In the genomic region with DNA sequence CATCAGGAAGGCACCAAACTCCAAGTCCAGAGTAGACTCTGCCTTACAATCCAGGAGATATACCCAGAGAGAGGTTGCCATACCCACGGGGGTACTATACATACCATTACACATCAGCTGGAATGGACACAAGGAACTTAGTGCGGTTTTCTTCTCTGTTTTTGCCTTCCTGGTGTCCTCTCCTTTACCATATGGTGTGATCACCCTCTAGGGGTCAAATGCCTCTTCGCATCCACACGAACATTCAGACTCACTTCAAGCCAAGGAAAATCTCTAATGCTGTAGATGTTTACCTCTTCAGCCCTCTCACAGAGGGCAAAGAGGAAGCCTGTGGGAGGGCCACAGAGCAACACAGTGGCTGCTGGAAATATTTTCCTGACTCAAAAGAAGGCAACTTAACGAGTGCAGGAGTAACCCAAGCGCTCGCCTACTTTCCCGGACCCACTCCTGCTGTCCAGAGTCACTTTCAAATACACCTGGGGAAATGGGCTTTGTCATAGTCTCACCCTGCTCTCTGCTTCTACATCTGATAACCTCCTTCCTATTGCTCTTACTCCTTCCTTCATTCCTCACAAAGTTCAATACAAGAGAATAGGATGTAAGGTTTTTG, we compare ENCODE assay signal across 9 cellular contexts.
A peak's percentile ranks its signal among the peaks of the same experiment; 100 is the strongest.
DNase-seq lines count a peak whose midpoint lies in the region; ATAC-seq and TF ChIP-seq lines count a peak whose summit lies in the region.
"Had no signal": no experiment of that assay in that cellular context is flagged by ENCODE, and none has a peak within 500 bp of the region (broad histone marks: within the 10 kb centered on the region; RNA-seq: fewer than 3 reads in every experiment).

No MANE protein-coding gene starts in this region.

- 41 to 43% methylated on average over 8 of the region's 8 CpGs for WGBS in upper lobe of left lung, 2 donors

- DNase-seq in AG08395 (ENCODE audit: low spot score) (peak; percentile 64), WERI-Rb-1 (peak; percentile 27), iPS DF 4.7 (ENCODE audit: extremely low read depth, low spot score) (peak; percentile 51), upper lobe of left lung (peak in 1 of 2 donors; percentile 25)
- no peak for DNase-seq in stimulated activated naive CD8-positive, alpha-beta T cell treated with anti-CD3 and anti-CD28 coated beads, Interleukin-15, amount 100 ng/mL, for 72 hours
- no peak for DNase-seq in activated CD4-positive, CD25-positive, alpha-beta regulatory T cell treated with anti-CD3 and anti-CD28 coated beads, Interleukin-2, amount 50 U/mL, for 72 hours

- no peak for TF ChIP-seq EP300 in upper lobe of left lung (IDR thresholded peaks at IDR 0.05)

- H3K4me3 Mint-ChIP-seq in stimulated activated naive CD8-positive, alpha-beta T cell treated with anti-CD3 and anti-CD28 coated beads, Interleukin-15, amount 100 ng/mL, for 72 hours: no peak overlapping the region

- no peak overlapping the region for H3K27ac Mint-ChIP-seq in stimulated activated naive CD8-positive, alpha-beta T cell treated with anti-CD3 and anti-CD28 coated beads, Interleukin-15, amount 100 ng/mL, for 72 hours

- H3K27me3 Mint-ChIP-seq in stimulated activated naive CD8-positive, alpha-beta T cell treated with anti-CD3 and anti-CD28 coated beads, Interleukin-15, amount 100 ng/mL, for 72 hours: peaks cover 7% of the 10 kb centered on the region

- H3K9me3 ChIP-seq in WERI-Rb-1 (ENCODE audit: severe bottlenecking) (no peaks in the 10 kb centered on the region), upper lobe of left lung (no peaks in the 10 kb centered on the region)
- H3K9me3 ChIP-seq: body of pancreas had no signal

- no peaks in the 10 kb centered on the region for H3K4me1 Mint-ChIP-seq in stimulated activated naive CD8-positive, alpha-beta T cell treated with anti-CD3 and anti-CD28 coated beads, Interleukin-15, amount 100 ng/mL, for 72 hours

- H3K36me3 ChIP-seq in WERI-Rb-1 (no peaks in the 10 kb centered on the region), upper lobe of left lung (no peaks in the 10 kb centered on the region)

- H3K9me3 Mint-ChIP-seq in stimulated activated naive CD8-positive, alpha-beta T cell treated with anti-CD3 and anti-CD28 coated beads, Interleukin-15, amount 100 ng/mL, for 72 hours: peaks cover 0 to 3% of the 10 kb centered on the region in 2 donors

- H3K27ac ChIP-seq in WERI-Rb-1 (no peak overlapping the region), upper lobe of left lung (no peak overlapping the region)
- H3K27ac ChIP-seq: body of pancreas had no signal

- H3K4me3 ChIP-seq in WERI-Rb-1 (ENCODE audit: low read depth, low read length) (no peak overlapping the region), upper lobe of left lung (no peak overlapping the region)
- H3K4me3 ChIP-seq: body of pancreas had no signal

- no peak for TF ChIP-seq POLR2A in upper lobe of left lung (IDR thresholded peaks at IDR 0.05)

- TF ChIP-seq CTCF in WERI-Rb-1 (IDR thresholded peaks at IDR 0.05; ENCODE audit: low read depth, low read length): peak; percentile 60
- peak in 5 of 6 experiments; percentile 42 to 62 (median 52) for TF ChIP-seq CTCF in upper lobe of left lung (IDR thresholded peaks at IDR 0.05)

- H3K27me3 ChIP-seq in WERI-Rb-1 (ENCODE audit: insufficient read depth, low read depth, severe bottlenecking): peaks cover 70% of the 10 kb centered on the region
- H3K27me3 ChIP-seq in upper lobe of left lung: no peaks in the 10 kb centered on the region
- H3K27me3 ChIP-seq: body of pancreas had no signal

- H3K4me1 ChIP-seq in upper lobe of left lung: peaks cover 0 to 5% (median 0%) of the 10 kb centered on the region in 4 donors

- peak; percentile 49 for ATAC-seq in HG03159 (IDR thresholded peaks at IDR 0.05; ENCODE audit: unreplicated experiment)
- peak; percentile 45 to 73 for ATAC-seq in upper lobe of left lung (ENCODE audit: low FRiP score in 2 of 2)
- ATAC-seq in stimulated activated naive CD8-positive, alpha-beta T cell treated with anti-CD3 and anti-CD28 coated beads, Interleukin-15, amount 100 ng/mL, for 72 hours: no peak
- ATAC-seq in HG02884 (IDR thresholded peaks at IDR 0.05; ENCODE audit: unreplicated experiment): no peak
- ATAC-seq: body of pancreas had no signal

Comparison
In these comparisons a context has a peak if more than half of its experiments do, and no peak if none do; other contexts are left out.
1. DNase-seq: peak in AG08395 (single experiment), WERI-Rb-1 (single experiment) and iPS DF 4.7 (single experiment); none in stimulated activated naive CD8-positive, alpha-beta T cell treated with anti-CD3 and anti-CD28 coated beads, Interleukin-15, amount 100 ng/mL, for 72 hours (0 of 2) and activated CD4-positive, CD25-positive, alpha-beta regulatory T cell treated with anti-CD3 and anti-CD28 coated beads, Interleukin-2, amount 50 U/mL, for 72 hours (single experiment).
2. ATAC-seq: peak in HG03159 (single experiment) and upper lobe of left lung (2 of 2); none in stimulated activated naive CD8-positive, alpha-beta T cell treated with anti-CD3 and anti-CD28 coated beads, Interleukin-15, amount 100 ng/mL, for 72 hours (single experiment) and HG02884 (single experiment).